ENCODE assay signal across 8 cellular contexts in the genomic region with DNA sequence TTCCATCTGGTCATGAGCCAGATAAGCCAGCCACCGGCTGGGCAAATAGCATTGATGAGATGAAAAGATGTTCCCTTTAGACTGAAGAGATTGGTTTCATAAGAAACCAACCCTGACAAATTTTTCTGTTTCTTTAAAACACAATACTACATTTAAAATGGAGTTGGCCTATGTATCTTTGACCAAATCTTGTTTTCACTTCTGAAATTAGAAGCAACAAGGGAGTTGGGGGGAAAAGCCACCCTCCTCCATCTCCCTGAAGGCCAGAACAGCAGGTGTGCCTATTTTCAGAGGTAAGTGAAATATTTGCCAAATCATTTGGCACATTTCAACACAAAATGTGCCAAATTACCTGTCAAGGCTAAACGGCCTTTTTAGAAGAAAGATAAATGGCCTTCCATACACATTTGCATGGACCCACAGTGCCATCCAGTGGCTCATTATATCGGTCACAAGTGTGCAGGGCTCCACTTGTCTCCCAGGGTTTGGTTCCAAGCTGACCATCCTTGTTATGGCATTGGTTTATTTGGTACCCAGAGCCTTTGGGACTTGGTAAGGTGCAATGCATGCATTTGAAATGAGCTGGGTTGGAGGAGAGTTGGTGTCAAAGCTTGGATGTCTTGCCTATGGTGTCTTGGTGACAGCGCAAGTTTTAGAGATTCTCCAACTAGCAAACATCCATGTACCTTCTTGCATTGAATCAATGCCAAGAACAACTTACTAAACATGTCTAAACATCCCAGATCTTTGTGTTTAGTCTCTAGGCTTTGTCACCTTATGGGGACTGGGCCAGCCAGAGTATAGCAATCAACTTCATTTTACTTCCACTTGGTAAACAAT.
DNase-seq lines count a peak whose midpoint lies in the region; ATAC-seq, FAIRE-seq and TF ChIP-seq lines count a peak whose summit lies in the region.

No MANE protein-coding gene starts in this region.

- peak; percentile 35 for TF ChIP-seq CTCF in D721Med (IDR thresholded peaks at IDR 0.05; ENCODE audit: insufficient read depth, missing control alignments)
- peak; percentile 81 for TF ChIP-seq CTCF in VCaP (conservative IDR thresholded peaks at IDR 0.05)
- TF ChIP-seq CTCF in CD8-positive, alpha-beta T cell (IDR thresholded peaks at IDR 0.05), result no peak

- H3K36me3 Mint-ChIP-seq in CD8-positive, alpha-beta T cell, result no peaks in the 10 kb centered on the region

- no peaks in the 10 kb centered on the region for H3K27me3 ChIP-seq in CD8-positive, alpha-beta T cell (ENCODE audit: insufficient read depth, low read length)

- DNase-seq in D721Med (ENCODE audit: insufficient read length, low spot score) (no peak), NCI-H1436 treated with DMSO at 0.1 percent for 48 hours (lab: John Stamatoyannopoulos, UW) (peak; percentile 86), glomerular visceral epithelial cell (ENCODE audit: extremely low spot score) (peak; percentile 75), renal cortical epithelial cell (ENCODE audit: low read depth) (peak; percentile 69)
- no peak for DNase-seq in CD8-positive, alpha-beta T cell

- intact Hi-C loops in CD8-positive, alpha-beta T cell (cut with DNase I, micrococcal nuclease), result no loop called here

- ATAC-seq in GM19351 (IDR thresholded peaks at IDR 0.05; ENCODE audit: unreplicated experiment) (peak; percentile 73), GM19397 (IDR thresholded peaks at IDR 0.05; ENCODE audit: unreplicated experiment) (no peak)
- no peak for ATAC-seq in CD8-positive, alpha-beta T cell

- no peak overlapping the region for H3K4me3 ChIP-seq in CD8-positive, alpha-beta T cell (ENCODE audit: low read depth, low read length)

- POLR2A ChIA-PET in CD8-positive, alpha-beta T cell (lab: Charles Lee), result no interaction called here

- H3K27ac ChIP-seq in VCaP, result peak overlapping the region; percentile 69
- H3K27ac ChIP-seq in CD8-positive, alpha-beta T cell (ENCODE audit: low read depth, low read length), result no peak overlapping the region

- H3K4me1 Mint-ChIP-seq in CD8-positive, alpha-beta T cell (ENCODE audit: low read depth), result no peaks in the 10 kb centered on the region

- H3K9me3 Mint-ChIP-seq in CD8-positive, alpha-beta T cell, result no peaks in the 10 kb centered on the region

- no peaks in the 10 kb centered on the region for H3K36me3 ChIP-seq in CD8-positive, alpha-beta T cell (ENCODE audit: insufficient read depth, low read length)

- H3K4me1 ChIP-seq in CD8-positive, alpha-beta T cell (ENCODE audit: insufficient read depth, low read length), result no peaks in the 10 kb centered on the region

- no peaks in the 10 kb centered on the region for H3K9me3 ChIP-seq in CD8-positive, alpha-beta T cell (ENCODE audit: low read length)

- H3K27me3 Mint-ChIP-seq in CD8-positive, alpha-beta T cell (ENCODE audit: low read depth), result peaks cover 2% of the 10 kb centered on the region

- no peak overlapping the region for H3K4me3 Mint-ChIP-seq in CD8-positive, alpha-beta T cell

- no peak overlapping the region for H3K27ac Mint-ChIP-seq in CD8-positive, alpha-beta T cell

- FAIRE-seq in D721Med (lab: Jason Lieb, UNC), result no peak

- CTCF ChIA-PET in CD8-positive, alpha-beta T cell (lab: Charles Lee), result no interaction called here

Comparison
In these comparisons a context has a peak if more than half of its experiments do, and no peak if none do; other contexts are left out.
1. DNase-seq: peak in NCI-H1436 treated with DMSO at 0.1 percent for 48 hours (single experiment), glomerular visceral epithelial cell (single experiment) and renal cortical epithelial cell (single experiment); none in D721Med (single experiment) and CD8-positive, alpha-beta T cell (0 of 7).